ENCODE assay signal across 1 cellular context in genomic region chr17:39194089-39194984, GRCh38.
TF ChIP-seq lines count a peak whose summit lies in the region.

No MANE protein-coding gene starts in this region.

TF ChIP-seq in HEK293, 187 proteins besides CTCF, POLR2A, EP300 and RAD21 (continued from another document and continues in another):
- TF ChIP-seq, protein P1, sequence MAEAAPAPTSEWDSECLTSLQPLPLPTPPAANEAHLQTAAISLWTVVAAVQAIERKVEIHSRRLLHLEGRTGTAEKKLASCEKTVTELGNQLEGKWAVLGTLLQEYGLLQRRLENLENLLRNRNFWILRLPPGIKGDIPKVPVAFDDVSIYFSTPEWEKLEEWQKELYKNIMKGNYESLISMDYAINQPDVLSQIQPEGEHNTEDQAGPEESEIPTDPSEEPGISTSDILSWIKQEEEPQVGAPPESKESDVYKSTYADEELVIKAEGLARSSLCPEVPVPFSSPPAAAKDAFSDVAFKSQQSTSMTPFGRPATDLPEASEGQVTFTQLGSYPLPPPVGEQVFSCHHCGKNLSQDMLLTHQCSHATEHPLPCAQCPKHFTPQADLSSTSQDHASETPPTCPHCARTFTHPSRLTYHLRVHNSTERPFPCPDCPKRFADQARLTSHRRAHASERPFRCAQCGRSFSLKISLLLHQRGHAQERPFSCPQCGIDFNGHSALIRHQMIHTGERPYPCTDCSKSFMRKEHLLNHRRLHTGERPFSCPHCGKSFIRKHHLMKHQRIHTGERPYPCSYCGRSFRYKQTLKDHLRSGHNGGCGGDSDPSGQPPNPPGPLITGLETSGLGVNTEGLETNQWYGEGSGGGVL (tag by site-specific recombination; IDR thresholded peaks at IDR 0.05), result peak; percentile 71
- TF ChIP-seq ZNF274 (IDR thresholded peaks at IDR 0.05; ENCODE audit: low read length) (no peak), ZNF274 (tag by site-specific recombination; IDR thresholded peaks at IDR 0.05; ENCODE audit: borderline replicate concordance) (no peak), SETDB1 (IDR thresholded peaks at IDR 0.05; ENCODE audit: insufficient read length, low read length) (no peak), ZNF366 (tag by site-specific recombination; conservative IDR thresholded peaks at IDR 0.05) (no peak), PRDM1 (tag by site-specific recombination; IDR thresholded peaks at IDR 0.05) (no peak), ZNF169 (tag by site-specific recombination; IDR thresholded peaks at IDR 0.05) (no peak), IKZF3 (tag by site-specific recombination; IDR thresholded peaks at IDR 0.05) (no peak), ZNF530 (tag by site-specific recombination; IDR thresholded peaks at IDR 0.05; ENCODE audit: low read depth) (no peak), HIC1 (tag by site-specific recombination; IDR thresholded peaks at IDR 0.05) (peak; percentile 68), ZNF473 (tag by site-specific recombination; IDR thresholded peaks at IDR 0.05) (no peak), ZNF555 (tag by site-specific recombination; conservative IDR thresholded peaks at IDR 0.05) (no peak), ZNF24 (tag by site-specific recombination; IDR thresholded peaks at IDR 0.05) (no peak), EGR2 (tag by site-specific recombination; IDR thresholded peaks at IDR 0.05; ENCODE audit: low read depth) (peak; percentile 79), KLF10 (tag by site-specific recombination; IDR thresholded peaks at IDR 0.05) (no peak; the same call in 1 of the 2 replicates), ZNF157 (tag by site-specific recombination; IDR thresholded peaks at IDR 0.05) (no peak), PBX3 (CRISPR knock-in tag; IDR thresholded peaks at IDR 0.05) (no peak), ZNF521 (tag by site-specific recombination; IDR thresholded peaks at IDR 0.05) (no peak), ZXDB (tag by site-specific recombination; IDR thresholded peaks at IDR 0.05) (no peak), GLIS2 (tag by site-specific recombination; IDR thresholded peaks at IDR 0.05) (0 out of 2 replicates have a peak, but pooled peaks have one; percentile 19), ZBTB26 (tag by site-specific recombination; optimal IDR thresholded peaks at IDR 0.05) (no peak), ZIC2 (tag by site-specific recombination; IDR thresholded peaks at IDR 0.05) (peak; percentile 42; the same call in 1 of the 2 replicates), ZNF791 (tag by site-specific recombination; IDR thresholded peaks at IDR 0.05) (no peak), ZNF10 (tag by site-specific recombination; IDR thresholded peaks at IDR 0.05) (peak; percentile 73), ZBTB20 (tag by site-specific recombination; IDR thresholded peaks at IDR 0.05) (0 out of 2 replicates have a peak, but pooled peaks have one; percentile 26), ZNF292 (tag by site-specific recombination; IDR thresholded peaks at IDR 0.05; ENCODE audit: borderline replicate concordance, low read depth) (no peak), SP3 (tag by site-specific recombination; IDR thresholded peaks at IDR 0.05) (peak; percentile 58), ZNF341 (tag by site-specific recombination; IDR thresholded peaks at IDR 0.05; ENCODE audit: low read depth) (peak; percentile 93), ZNF248 (tag by site-specific recombination; IDR thresholded peaks at IDR 0.05) (no peak), ZSCAN4 (tag by site-specific recombination; IDR thresholded peaks at IDR 0.05) (no peak)
- TF ChIP-seq, protein P2, sequence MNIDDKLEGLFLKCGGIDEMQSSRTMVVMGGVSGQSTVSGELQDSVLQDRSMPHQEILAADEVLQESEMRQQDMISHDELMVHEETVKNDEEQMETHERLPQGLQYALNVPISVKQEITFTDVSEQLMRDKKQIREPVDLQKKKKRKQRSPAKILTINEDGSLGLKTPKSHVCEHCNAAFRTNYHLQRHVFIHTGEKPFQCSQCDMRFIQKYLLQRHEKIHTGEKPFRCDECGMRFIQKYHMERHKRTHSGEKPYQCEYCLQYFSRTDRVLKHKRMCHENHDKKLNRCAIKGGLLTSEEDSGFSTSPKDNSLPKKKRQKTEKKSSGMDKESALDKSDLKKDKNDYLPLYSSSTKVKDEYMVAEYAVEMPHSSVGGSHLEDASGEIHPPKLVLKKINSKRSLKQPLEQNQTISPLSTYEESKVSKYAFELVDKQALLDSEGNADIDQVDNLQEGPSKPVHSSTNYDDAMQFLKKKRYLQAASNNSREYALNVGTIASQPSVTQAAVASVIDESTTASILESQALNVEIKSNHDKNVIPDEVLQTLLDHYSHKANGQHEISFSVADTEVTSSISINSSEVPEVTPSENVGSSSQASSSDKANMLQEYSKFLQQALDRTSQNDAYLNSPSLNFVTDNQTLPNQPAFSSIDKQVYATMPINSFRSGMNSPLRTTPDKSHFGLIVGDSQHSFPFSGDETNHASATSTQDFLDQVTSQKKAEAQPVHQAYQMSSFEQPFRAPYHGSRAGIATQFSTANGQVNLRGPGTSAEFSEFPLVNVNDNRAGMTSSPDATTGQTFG (tag by site-specific recombination; IDR thresholded peaks at IDR 0.05; ENCODE audit: borderline replicate concordance), result no peak
- TF ChIP-seq, protein P3, sequence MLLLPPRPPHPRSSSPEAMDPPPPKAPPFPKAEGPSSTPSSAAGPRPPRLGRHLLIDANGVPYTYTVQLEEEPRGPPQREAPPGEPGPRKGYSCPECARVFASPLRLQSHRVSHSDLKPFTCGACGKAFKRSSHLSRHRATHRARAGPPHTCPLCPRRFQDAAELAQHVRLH (tag by site-specific recombination; IDR thresholded peaks at IDR 0.05), result no peak
- TF ChIP-seq, protein P4, sequence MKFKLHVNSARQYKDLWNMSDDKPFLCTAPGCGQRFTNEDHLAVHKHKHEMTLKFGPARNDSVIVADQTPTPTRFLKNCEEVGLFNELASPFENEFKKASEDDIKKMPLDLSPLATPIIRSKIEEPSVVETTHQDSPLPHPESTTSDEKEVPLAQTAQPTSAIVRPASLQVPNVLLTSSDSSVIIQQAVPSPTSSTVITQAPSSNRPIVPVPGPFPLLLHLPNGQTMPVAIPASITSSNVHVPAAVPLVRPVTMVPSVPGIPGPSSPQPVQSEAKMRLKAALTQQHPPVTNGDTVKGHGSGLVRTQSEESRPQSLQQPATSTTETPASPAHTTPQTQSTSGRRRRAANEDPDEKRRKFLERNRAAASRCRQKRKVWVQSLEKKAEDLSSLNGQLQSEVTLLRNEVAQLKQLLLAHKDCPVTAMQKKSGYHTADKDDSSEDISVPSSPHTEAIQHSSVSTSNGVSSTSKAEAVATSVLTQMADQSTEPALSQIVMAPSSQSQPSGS (tag by site-specific recombination; IDR thresholded peaks at IDR 0.05; ENCODE audit: low read depth), result peak; percentile 22; the same call in 1 of the 2 replicates
- TF ChIP-seq, protein P5, sequence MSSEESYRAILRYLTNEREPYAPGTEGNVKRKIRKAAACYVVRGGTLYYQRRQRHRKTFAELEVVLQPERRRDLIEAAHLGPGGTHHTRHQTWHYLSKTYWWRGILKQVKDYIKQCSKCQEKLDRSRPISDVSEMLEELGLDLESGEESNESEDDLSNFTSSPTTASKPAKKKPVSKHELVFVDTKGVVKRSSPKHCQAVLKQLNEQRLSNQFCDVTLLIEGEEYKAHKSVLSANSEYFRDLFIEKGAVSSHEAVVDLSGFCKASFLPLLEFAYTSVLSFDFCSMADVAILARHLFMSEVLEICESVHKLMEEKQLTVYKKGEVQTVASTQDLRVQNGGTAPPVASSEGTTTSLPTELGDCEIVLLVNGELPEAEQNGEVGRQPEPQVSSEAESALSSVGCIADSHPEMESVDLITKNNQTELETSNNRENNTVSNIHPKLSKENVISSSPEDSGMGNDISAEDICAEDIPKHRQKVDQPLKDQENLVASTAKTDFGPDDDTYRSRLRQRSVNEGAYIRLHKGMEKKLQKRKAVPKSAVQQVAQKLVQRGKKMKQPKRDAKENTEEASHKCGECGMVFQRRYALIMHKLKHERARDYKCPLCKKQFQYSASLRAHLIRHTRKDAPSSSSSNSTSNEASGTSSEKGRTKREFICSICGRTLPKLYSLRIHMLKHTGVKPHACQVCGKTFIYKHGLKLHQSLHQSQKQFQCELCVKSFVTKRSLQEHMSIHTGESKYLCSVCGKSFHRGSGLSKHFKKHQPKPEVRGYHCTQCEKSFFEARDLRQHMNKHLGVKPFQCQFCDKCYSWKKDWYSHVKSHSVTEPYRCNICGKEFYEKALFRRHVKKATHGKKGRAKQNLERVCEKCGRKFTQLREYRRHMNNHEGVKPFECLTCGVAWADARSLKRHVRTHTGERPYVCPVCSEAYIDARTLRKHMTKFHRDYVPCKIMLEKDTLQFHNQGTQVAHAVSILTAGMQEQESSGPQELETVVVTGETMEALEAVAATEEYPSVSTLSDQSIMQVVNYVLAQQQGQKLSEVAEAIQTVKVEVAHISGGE (tag by site-specific recombination; conservative IDR thresholded peaks at IDR 0.05; ENCODE audit: low read depth), result no peak
- TF ChIP-seq, protein P6, sequence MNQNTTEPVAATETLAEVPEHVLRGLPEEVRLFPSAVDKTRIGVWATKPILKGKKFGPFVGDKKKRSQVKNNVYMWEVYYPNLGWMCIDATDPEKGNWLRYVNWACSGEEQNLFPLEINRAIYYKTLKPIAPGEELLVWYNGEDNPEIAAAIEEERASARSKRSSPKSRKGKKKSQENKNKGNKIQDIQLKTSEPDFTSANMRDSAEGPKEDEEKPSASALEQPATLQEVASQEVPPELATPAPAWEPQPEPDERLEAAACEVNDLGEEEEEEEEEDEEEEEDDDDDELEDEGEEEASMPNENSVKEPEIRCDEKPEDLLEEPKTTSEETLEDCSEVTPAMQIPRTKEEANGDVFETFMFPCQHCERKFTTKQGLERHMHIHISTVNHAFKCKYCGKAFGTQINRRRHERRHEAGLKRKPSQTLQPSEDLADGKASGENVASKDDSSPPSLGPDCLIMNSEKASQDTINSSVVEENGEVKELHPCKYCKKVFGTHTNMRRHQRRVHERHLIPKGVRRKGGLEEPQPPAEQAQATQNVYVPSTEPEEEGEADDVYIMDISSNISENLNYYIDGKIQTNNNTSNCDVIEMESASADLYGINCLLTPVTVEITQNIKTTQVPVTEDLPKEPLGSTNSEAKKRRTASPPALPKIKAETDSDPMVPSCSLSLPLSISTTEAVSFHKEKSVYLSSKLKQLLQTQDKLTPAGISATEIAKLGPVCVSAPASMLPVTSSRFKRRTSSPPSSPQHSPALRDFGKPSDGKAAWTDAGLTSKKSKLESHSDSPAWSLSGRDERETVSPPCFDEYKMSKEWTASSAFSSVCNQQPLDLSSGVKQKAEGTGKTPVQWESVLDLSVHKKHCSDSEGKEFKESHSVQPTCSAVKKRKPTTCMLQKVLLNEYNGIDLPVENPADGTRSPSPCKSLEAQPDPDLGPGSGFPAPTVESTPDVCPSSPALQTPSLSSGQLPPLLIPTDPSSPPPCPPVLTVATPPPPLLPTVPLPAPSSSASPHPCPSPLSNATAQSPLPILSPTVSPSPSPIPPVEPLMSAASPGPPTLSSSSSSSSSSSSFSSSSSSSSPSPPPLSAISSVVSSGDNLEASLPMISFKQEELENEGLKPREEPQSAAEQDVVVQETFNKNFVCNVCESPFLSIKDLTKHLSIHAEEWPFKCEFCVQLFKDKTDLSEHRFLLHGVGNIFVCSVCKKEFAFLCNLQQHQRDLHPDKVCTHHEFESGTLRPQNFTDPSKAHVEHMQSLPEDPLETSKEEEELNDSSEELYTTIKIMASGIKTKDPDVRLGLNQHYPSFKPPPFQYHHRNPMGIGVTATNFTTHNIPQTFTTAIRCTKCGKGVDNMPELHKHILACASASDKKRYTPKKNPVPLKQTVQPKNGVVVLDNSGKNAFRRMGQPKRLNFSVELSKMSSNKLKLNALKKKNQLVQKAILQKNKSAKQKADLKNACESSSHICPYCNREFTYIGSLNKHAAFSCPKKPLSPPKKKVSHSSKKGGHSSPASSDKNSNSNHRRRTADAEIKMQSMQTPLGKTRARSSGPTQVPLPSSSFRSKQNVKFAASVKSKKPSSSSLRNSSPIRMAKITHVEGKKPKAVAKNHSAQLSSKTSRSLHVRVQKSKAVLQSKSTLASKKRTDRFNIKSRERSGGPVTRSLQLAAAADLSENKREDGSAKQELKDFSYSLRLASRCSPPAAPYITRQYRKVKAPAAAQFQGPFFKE (tag by site-specific recombination; IDR thresholded peaks at IDR 0.05; ENCODE audit: borderline replicate concordance), result no peak
